In the genomic region with DNA sequence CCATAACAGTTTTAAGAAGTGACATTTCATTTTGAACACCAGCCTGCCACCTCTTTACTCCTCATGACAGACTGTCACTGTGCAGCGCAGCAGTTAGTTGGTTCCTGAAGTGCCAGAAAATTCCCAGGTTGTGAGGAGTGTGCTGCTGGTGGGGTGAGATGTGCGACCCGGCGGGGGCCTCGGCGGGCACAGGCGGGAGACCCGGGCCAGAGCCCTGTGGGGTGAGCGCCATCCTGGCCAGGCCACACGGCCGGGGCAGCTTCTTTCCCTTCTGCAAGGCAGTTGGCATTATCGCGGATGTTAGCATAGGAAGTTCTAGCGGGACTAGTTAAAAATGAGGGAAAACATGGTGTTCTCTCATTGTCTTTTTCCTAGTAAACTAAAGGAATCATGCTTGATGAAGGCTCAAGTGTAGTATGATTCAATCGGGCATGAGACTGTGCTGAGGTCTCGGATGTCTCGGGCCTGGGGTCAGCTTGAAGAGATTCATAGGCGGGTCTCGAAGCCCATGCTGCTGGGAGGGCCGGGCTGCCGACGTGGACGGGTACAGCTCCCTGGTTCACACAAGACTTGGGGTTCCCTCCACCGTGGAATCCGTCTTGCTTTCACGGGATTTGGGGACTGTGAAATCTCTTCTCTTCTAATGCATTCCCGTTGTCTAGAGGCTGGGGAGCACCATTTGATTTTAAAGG, we compare ENCODE assay signal across 1 cellular context.
TF ChIP-seq lines count a peak whose summit lies in the region.

No MANE protein-coding gene starts in this region.

TF ChIP-seq in H1, 55 proteins besides CTCF, POLR2A, EP300 and RAD21:
- no peak for TF ChIP-seq CBX5 (IDR thresholded peaks at IDR 0.05; ENCODE audit: low read depth, low read length)
- no peak for TF ChIP-seq CTBP2 (IDR thresholded peaks at IDR 0.05; ENCODE audit: borderline replicate concordance, insufficient read depth, insufficient read length, low read length)
- TF ChIP-seq, protein P1, sequence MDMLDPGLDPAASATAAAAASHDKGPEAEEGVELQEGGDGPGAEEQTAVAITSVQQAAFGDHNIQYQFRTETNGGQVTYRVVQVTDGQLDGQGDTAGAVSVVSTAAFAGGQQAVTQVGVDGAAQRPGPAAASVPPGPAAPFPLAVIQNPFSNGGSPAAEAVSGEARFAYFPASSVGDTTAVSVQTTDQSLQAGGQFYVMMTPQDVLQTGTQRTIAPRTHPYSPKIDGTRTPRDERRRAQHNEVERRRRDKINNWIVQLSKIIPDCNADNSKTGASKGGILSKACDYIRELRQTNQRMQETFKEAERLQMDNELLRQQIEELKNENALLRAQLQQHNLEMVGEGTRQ (IDR thresholded peaks at IDR 0.05; ENCODE audit: low read length), result no peak
- no peak for TF ChIP-seq FOSL1 (IDR thresholded peaks at IDR 0.05; ENCODE audit: insufficient read depth, low read depth, low read length)
- TF ChIP-seq RXRA (IDR thresholded peaks at IDR 0.05; ENCODE audit: insufficient read depth, low read depth, low read length), result no peak
